1 cellular context compared by ENCODE assay signal in the genomic region with DNA sequence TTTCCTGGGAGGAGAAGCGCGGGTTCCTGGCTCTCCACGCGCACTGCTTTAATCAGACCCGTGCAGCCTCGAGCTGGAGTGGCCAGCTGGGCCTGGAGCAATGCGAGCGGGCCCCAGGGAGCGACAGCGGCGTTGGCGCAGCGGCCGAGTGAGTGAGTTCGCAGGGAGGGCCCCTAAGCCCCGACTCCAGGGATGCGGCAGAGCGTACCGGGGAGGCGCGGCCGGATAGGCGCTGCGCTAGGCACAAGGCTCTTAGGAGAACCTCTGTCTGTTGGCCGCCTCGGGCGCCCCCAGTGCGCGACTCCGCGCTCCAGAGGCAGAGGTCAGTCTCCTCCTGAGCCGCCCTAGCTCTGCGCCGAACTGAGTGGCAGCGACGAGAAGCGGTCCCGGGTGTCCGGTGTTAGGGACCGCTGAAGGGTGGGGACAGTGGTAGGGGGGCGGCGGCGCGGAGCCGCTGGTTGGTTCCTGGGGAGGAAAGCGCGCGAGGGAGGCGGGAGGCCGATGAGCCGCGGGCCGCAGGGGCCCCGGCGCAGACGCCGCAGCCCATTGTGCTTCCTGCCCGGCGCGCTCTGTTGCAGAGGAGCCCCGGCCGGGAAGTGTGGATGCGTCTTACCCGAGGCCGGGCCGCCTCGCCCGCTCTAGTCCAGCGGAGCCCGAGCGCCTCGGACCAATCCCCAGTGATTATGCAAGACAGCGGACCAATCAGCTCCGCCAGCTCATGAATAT.
A peak's percentile ranks its signal among the peaks of the same experiment; 100 is the strongest.
TF ChIP-seq lines count a peak whose summit lies in the region.

No MANE protein-coding gene starts in this region.

TF ChIP-seq in PFSK-1, 5 proteins besides CTCF, POLR2A, EP300 and RAD21 (continued from another document):
- peak; percentile 88 for TF ChIP-seq POLR2AphosphoS5 (IDR thresholded peaks at IDR 0.05; ENCODE audit: low read depth, low read length)
TF ChIP-seq in PFSK-1: peak in this region for 3.
